In the genomic region with DNA sequence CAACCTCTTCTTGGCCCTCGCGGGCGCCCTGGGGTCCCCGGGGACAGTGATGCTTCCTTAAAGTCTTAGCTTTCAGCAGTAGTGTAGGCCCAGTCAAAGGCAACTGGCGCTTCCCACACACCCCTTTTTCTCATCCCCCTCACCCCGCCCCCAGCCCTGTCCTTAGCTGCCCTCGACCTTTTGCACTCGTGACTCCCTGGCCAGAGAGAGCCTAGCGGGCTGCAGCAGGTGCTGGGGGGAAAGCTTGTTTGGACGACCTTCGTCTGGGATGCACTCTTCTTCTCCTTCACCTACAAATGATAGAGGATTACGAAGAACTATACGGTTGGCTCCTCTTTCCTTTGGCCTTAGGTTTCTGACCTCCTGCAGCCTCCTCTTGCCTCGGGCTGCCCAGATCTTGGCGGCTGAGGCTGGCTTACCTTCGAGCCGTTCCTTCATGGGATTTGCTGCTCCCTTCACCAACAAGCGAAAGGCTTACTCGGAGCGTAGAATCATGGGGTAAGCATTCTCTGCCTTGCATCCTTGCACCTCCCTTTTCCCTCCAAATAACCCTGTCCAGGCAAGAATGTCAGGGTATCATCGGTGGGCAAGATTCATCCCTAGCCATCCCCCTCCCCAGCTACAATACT, we compare ENCODE assay signal across 8 cellular contexts. TPM values are rescaled to one million over a fixed set of nuclear protein-coding genes. Genes with fewer than 3 reads are reported as not detected.
DNase-seq lines count a peak whose midpoint lies in the region; ATAC-seq and TF ChIP-seq lines count a peak whose summit lies in the region.

No MANE protein-coding gene starts in this region.

- no peak overlapping the region for H2BK15ac ChIP-seq in mesenchymal stem cell (ENCODE audit: low read depth, poor library complexity, severe bottlenecking)

- intact Hi-C loops in vagina (cut with DNase I): no loop called here

- H4K91ac ChIP-seq in mesenchymal stem cell (ENCODE audit: low read length): no peak overlapping the region

- H2BK120ac ChIP-seq in mesenchymal stem cell (ENCODE audit: low read depth, low read length): no peak overlapping the region

- no peaks in the 10 kb centered on the region for H3K27me3 Mint-ChIP-seq in stimulated activated naive CD8-positive, alpha-beta T cell treated with anti-CD3 and anti-CD28 coated beads, Interleukin-15, Interleukin-2, amounts not matched to agents 100 ng/mL and 50 ng/mL, for 24 hours

- H3K4ac ChIP-seq in mesenchymal stem cell (ENCODE audit: low read depth in 1 of 2, low read length in 2 of 2): no peak overlapping the region

- peak overlapping the region; percentile 72 for H3K4me2 ChIP-seq in mesenchymal stem cell (ENCODE audit: low read length, poor library complexity, severe bottlenecking)

- no peak for ATAC-seq in stimulated activated naive CD8-positive, alpha-beta T cell treated with anti-CD3 and anti-CD28 coated beads, Interleukin-15, Interleukin-2, amounts not matched to agents 100 U/mL and 50 U/mL, for 24 hours

- H3K27me3 ChIP-seq in mesenchymal stem cell (ENCODE audit: control insufficient read depth in 1 of 2, insufficient read depth in 1 of 2, low read length in 2 of 2): no peaks in the 10 kb centered on the region
- H3K27me3 ChIP-seq in vagina: no peaks in the 10 kb centered on the region

- H3K27ac Mint-ChIP-seq in stimulated activated naive CD8-positive, alpha-beta T cell treated with anti-CD3 and anti-CD28 coated beads, Interleukin-15, Interleukin-2, amounts not matched to agents 100 ng/mL and 50 ng/mL, for 24 hours: no peak overlapping the region

- H2BK12ac ChIP-seq in mesenchymal stem cell (ENCODE audit: low read length in 2 of 2): peak overlapping the region in 1 of 2 experiments; percentile 1

- H2AFZ ChIP-seq in mesenchymal stem cell (ENCODE audit: low read depth, low read length): no peak overlapping the region

- H2AK5ac ChIP-seq in mesenchymal stem cell (ENCODE audit: low read length, severe bottlenecking): no peak overlapping the region

- peak overlapping the region; percentile 94 for H3K9ac ChIP-seq in mesenchymal stem cell (ENCODE audit: low read length)

- H3K4me3 ChIP-seq in LNCaP clone FGC (ENCODE audit: low read depth, low read length) (peak overlapping the region; percentile 68), choroid plexus epithelial cell (ENCODE audit: low read depth, low read length) (peak overlapping the region; percentile 88), mesenchymal stem cell (ENCODE audit: insufficient read depth in 1 of 2, low read depth in 1 of 2, low read length in 2 of 2) (peak overlapping the region; percentile 78 to 85), vagina (peak overlapping the region; percentile 57 to 74)

- H2BK5ac ChIP-seq in mesenchymal stem cell (ENCODE audit: low read depth, low read length, poor library complexity, severe bottlenecking): no peak overlapping the region

- H3K36me3 ChIP-seq in mesenchymal stem cell (ENCODE audit: control insufficient read depth in 1 of 2, insufficient read depth in 2 of 2, low read depth in 1 of 2, low read length in 2 of 2) (peaks cover 8 to 38% of the 10 kb centered on the region in 2 experiments), vagina (peaks cover 0 to 13% of the 10 kb centered on the region in 2 donors)

- peaks cover 1% of the 10 kb centered on the region for H3K79me1 ChIP-seq in mesenchymal stem cell (replicated peaks; ENCODE audit: low read length, poor library complexity, severe bottlenecking)

- H3K4me1 Mint-ChIP-seq in stimulated activated naive CD8-positive, alpha-beta T cell treated with anti-CD3 and anti-CD28 coated beads, Interleukin-15, Interleukin-2, amounts not matched to agents 100 ng/mL and 50 ng/mL, for 24 hours (ENCODE audit: low read depth): peaks cover 17% of the 10 kb centered on the region

- H3K18ac ChIP-seq in mesenchymal stem cell (ENCODE audit: low read depth in 1 of 2, low read length in 2 of 2): peak overlapping the region; percentile 85 to 90

- WGBS in mesenchymal stem cell: 38% methylated on average over 21 of the region's 21 CpGs

- H3K9me3 Mint-ChIP-seq in stimulated activated naive CD8-positive, alpha-beta T cell treated with anti-CD3 and anti-CD28 coated beads, Interleukin-15, Interleukin-2, amounts not matched to agents 100 ng/mL and 50 ng/mL, for 24 hours: no peaks in the 10 kb centered on the region

- H3K4me1 ChIP-seq in mesenchymal stem cell (ENCODE audit: control insufficient read depth, insufficient read depth, low read depth, low read length): peaks cover 5% of the 10 kb centered on the region
- H3K4me1 ChIP-seq in vagina: peaks cover 21% of the 10 kb centered on the region

- TF ChIP-seq POLR2A in vagina (IDR thresholded peaks at IDR 0.05): no peak

- no peak overlapping the region for H4K8ac ChIP-seq in mesenchymal stem cell (ENCODE audit: low read length)

- peak overlapping the region; percentile 86 for H3K4me3 Mint-ChIP-seq in stimulated activated naive CD8-positive, alpha-beta T cell treated with anti-CD3 and anti-CD28 coated beads, Interleukin-15, Interleukin-2, amounts not matched to agents 100 ng/mL and 50 ng/mL, for 24 hours

- DNase-seq in stimulated activated naive CD8-positive, alpha-beta T cell treated with anti-CD3 and anti-CD28 coated beads, Interleukin-15, Interleukin-2, amounts not matched to agents 100 U/mL and 50 U/mL, for 24 hours: no peak
- DNase-seq in LNCaP clone FGC (ENCODE audit: low read depth) (no peak), choroid plexus epithelial cell (ENCODE audit: low read depth) (no peak), mesenchymal stem cell (no peak), vagina (ENCODE audit: extremely low spot score in 2 of 2) (no peak), 8988T (no peak)
- DNase-seq in stimulated activated CD8-positive, alpha-beta memory T cell treated with anti-CD3 and anti-CD28 coated beads, Interleukin-4, amount 100 ng/mL, for 48 hours: no peak

- H3K27ac ChIP-seq in mesenchymal stem cell (ENCODE audit: low read length, poor library complexity, severe bottlenecking) (peak overlapping the region; percentile 10), vagina (peak overlapping the region; percentile 88)

- H3K36me3 Mint-ChIP-seq in stimulated activated naive CD8-positive, alpha-beta T cell treated with anti-CD3 and anti-CD28 coated beads, Interleukin-15, Interleukin-2, amounts not matched to agents 100 ng/mL and 50 ng/mL, for 24 hours (ENCODE audit: low read depth): peaks cover 19% of the 10 kb centered on the region

- TF ChIP-seq CTCF in LNCaP clone FGC (IDR thresholded peaks at IDR 0.05; ENCODE audit: control insufficient read depth, extremely low read depth, insufficient read depth) (no peak), choroid plexus epithelial cell (conservative IDR thresholded peaks at IDR 0.05; ENCODE audit: low read depth, low read length) (no peak), vagina (IDR thresholded peaks at IDR 0.05) (no peak)

- peak overlapping the region in 1 of 2 experiments; percentile 18 for H3K23ac ChIP-seq in mesenchymal stem cell (ENCODE audit: low read length in 2 of 2)

- H3K14ac ChIP-seq in mesenchymal stem cell (ENCODE audit: low read length in 2 of 2): peak overlapping the region in 1 of 2 experiments; percentile 38

- H3K9me3 ChIP-seq in mesenchymal stem cell (ENCODE audit: control insufficient read depth, low read length) (no peaks in the 10 kb centered on the region), vagina (no peaks in the 10 kb centered on the region)

RNA-seq across cellular contexts. Expression of gene COQ10A, which starts 0.8 kb away (rescaled TPM):
- polyA plus RNA-seq in mesenchymal stem cell (2013, experiment 1 of 2): 12.6 TPM
- 11.5 TPM for polyA plus RNA-seq in mesenchymal stem cell (2013, experiment 2 of 2)
- 10.1 TPM for total RNA-seq in vagina

RNA-seq across cellular contexts. Expression of gene ANKRD52, which starts 9.4 kb away (rescaled TPM):
- polyA plus RNA-seq in mesenchymal stem cell (2013, experiment 1 of 2): 26.4 TPM
- polyA plus RNA-seq in mesenchymal stem cell (2013, experiment 2 of 2): 25.2 TPM
- total RNA-seq in vagina: 22.6 TPM

RNA-seq across cellular contexts. Expression of gene CS, which starts 32.6 kb away (rescaled TPM):
- polyA plus RNA-seq in mesenchymal stem cell (2013, experiment 1 of 2): 126 TPM
- 125 TPM for polyA plus RNA-seq in mesenchymal stem cell (2013, experiment 2 of 2)
- total RNA-seq in vagina: 140 TPM

RNA-seq across cellular contexts. Expression of gene SLC39A5, which starts 37.7 kb away (rescaled TPM):
- polyA plus RNA-seq in mesenchymal stem cell (2013, experiment 1 of 2): 0.10 TPM
- not detected for polyA plus RNA-seq in mesenchymal stem cell (2013, experiment 2 of 2)
- not detected for total RNA-seq in vagina

RNA-seq across cellular contexts. Expression of gene NABP2, which starts 43.4 kb away (rescaled TPM):
- 27.3 TPM for polyA plus RNA-seq in mesenchymal stem cell (2013, experiment 1 of 2)
- 26.7 TPM for polyA plus RNA-seq in mesenchymal stem cell (2013, experiment 2 of 2)
- total RNA-seq in vagina: 20.4 TPM
